ENCODE assay signal across 15 cellular contexts in the genomic region with DNA sequence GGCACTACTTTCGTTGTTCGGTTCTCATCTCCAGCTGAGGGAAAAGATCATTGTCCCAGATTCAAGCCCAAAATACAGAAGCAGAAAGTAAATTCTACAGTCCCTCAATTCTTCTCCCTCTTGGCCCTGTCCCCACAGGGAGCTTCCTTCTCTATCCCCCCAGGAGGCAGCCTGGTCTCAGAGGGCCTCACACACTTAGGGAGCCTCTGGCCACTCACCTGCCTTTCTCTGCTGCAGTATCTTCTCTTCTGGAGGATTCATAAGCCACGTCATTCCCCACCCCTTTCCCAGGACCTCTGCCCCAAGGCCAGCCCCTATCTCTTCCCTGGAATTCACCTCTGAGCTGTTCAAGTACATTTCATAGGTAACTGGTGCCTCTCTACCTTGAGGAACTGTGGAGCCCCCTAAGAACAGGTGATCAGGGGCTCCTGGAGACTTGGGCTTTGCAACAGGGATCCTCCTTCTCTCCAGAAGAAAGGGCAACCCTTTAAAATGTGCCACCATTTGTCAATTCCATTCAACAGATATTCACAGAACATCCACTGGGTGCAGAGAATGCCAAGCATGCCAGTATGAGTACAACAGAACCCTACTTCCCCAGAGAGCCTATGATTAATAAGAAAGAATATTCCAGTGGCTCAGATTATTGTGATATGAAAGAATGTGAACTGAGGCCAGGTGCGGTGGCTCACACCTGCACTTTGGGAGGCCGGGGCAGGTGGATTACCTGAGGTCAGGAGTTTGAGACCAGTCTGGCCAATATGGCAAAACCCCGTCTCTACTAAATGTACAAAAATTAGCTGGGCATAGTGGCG.
"Had no signal": no experiment of that assay in that cellular context is flagged by ENCODE, and none has a peak within 500 bp of the region (broad histone marks: within the 10 kb centered on the region; RNA-seq: fewer than 3 reads in every experiment).

No MANE protein-coding gene starts in this region.

- ATAC-seq: activated CD8-positive, alpha-beta memory T cell treated with anti-CD3 and anti-CD28 coated beads, Interleukin-2, amount 10 ng/mL, durations not matched to agents 7 days and 5 days; body of pancreas; esophagus mucosa; mucosa of descending colon; naive thymus-derived CD8-positive, alpha-beta T cell had no signal

- H3K27me3 ChIP-seq: body of pancreas had no signal

- H3K4me1 ChIP-seq: SJSA1 had no signal

- H3K27ac Mint-ChIP-seq: activated CD8-positive, alpha-beta memory T cell treated with anti-CD3 and anti-CD28 coated beads, Interleukin-2, amount 10 ng/mL, durations not matched to agents 7 days and 5 days; activated naive CD4-positive, alpha-beta T cell treated with anti-CD3 and anti-CD28 coated beads for 36 hours; dendritic cell treated with granulocyte-macrophage colony-stimulating factor and Interleukin-4, amounts not matched to agents 40 ng/mL and 50 ng/mL, for 4 days; immature natural killer cell; naive thymus-derived CD8-positive, alpha-beta T cell had no signal

- H3K36me3 ChIP-seq: SJSA1 had no signal

- H3K4me1 Mint-ChIP-seq: activated CD8-positive, alpha-beta memory T cell treated with anti-CD3 and anti-CD28 coated beads, Interleukin-2, amount 10 ng/mL, durations not matched to agents 7 days and 5 days; central memory CD8-positive, alpha-beta T cell had no signal

- DNase-seq: activated CD4-positive, alpha-beta T cell treated with anti-CD3 and anti-CD28 coated beads, Interleukin-2, amount 50 U/mL, for 4 hours; activated CD4-positive, CD25-positive, alpha-beta regulatory T cell treated with anti-CD3 and anti-CD28 coated beads, Interleukin-2, amount 50 U/mL, for 72 hours; activated CD8-positive, alpha-beta memory T cell treated with anti-CD3 and anti-CD28 coated beads, Interleukin-2, amount 10 ng/mL, durations not matched to agents 7 days and 5 days; activated naive CD4-positive, alpha-beta T cell treated with anti-CD3 and anti-CD28 coated beads for 36 hours; body of pancreas; immature natural killer cell; mammary epithelial cell; SW 1271 had no signal

- H3K36me3 Mint-ChIP-seq: activated CD8-positive, alpha-beta memory T cell treated with anti-CD3 and anti-CD28 coated beads, Interleukin-2, amount 10 ng/mL, durations not matched to agents 7 days and 5 days; immature natural killer cell; naive thymus-derived CD8-positive, alpha-beta T cell had no signal

- H3K4me3 Mint-ChIP-seq: activated CD8-positive, alpha-beta memory T cell treated with anti-CD3 and anti-CD28 coated beads, Interleukin-2, amount 10 ng/mL, durations not matched to agents 7 days and 5 days; activated naive CD4-positive, alpha-beta T cell treated with anti-CD3 and anti-CD28 coated beads for 36 hours; central memory CD8-positive, alpha-beta T cell; dendritic cell treated with granulocyte-macrophage colony-stimulating factor and Interleukin-4, amounts not matched to agents 40 ng/mL and 50 ng/mL, for 4 days; immature natural killer cell; naive thymus-derived CD8-positive, alpha-beta T cell; T-helper 2 cell treated with Interferon-gamma antibody and Interleukin-4, amounts not matched to agents 5 μg/mL and 100 μg/mL, for 36 hours had no signal

- H3K27ac ChIP-seq: body of pancreas, SJSA1 had no signal

- H3K4me3 ChIP-seq: body of pancreas, mucosa of descending colon, SJSA1 had no signal

- H3K9me3 Mint-ChIP-seq: activated naive CD4-positive, alpha-beta T cell treated with anti-CD3 and anti-CD28 coated beads for 36 hours; central memory CD8-positive, alpha-beta T cell; dendritic cell treated with granulocyte-macrophage colony-stimulating factor and Interleukin-4, amounts not matched to agents 40 ng/mL and 50 ng/mL, for 4 days; immature natural killer cell; naive thymus-derived CD8-positive, alpha-beta T cell; T-helper 2 cell treated with Interferon-gamma antibody and Interleukin-4, amounts not matched to agents 5 μg/mL and 100 μg/mL, for 36 hours had no signal

- H3K9me3 ChIP-seq: body of pancreas, mucosa of descending colon, SJSA1 had no signal
